In genomic region chr12:6949063-6949594, GRCh38 we compare ENCODE assay signal across 10 cellular contexts. TPM values are rescaled to one million over a fixed set of nuclear protein-coding genes. Genes with fewer than 3 reads are reported as not detected.
DNase-seq lines count a peak whose midpoint lies in the region; ATAC-seq, FAIRE-seq and TF ChIP-seq lines count a peak whose summit lies in the region.
"Had no signal": no experiment of that assay in that cellular context is flagged by ENCODE, and none has a peak within 500 bp of the region (broad histone marks: within the 10 kb centered on the region; RNA-seq: fewer than 3 reads in every experiment).

No MANE protein-coding gene starts in this region.

- H3K27me3 ChIP-seq in liver (ENCODE audit: control insufficient read depth in 4 of 4, insufficient read depth in 4 of 4, low read length in 3 of 4), result no peaks in the 10 kb centered on the region
- H3K27me3 ChIP-seq in uterus, result no peaks in the 10 kb centered on the region
- H3K27me3 ChIP-seq in mammary epithelial cell (ENCODE audit: insufficient read depth, low read length), result no peaks in the 10 kb centered on the region

- no peak overlapping the region for H3K4me2 ChIP-seq in mammary epithelial cell (ENCODE audit: insufficient read depth, low read depth, low read length)

- intact Hi-C loops in Right ventricle myocardium superior (cut with DNase I) (loop anchor here (10.0 kb wide), 1 partner anchor 166 kb away; no protein-coding TSS in a partner anchor), left cardiac atrium (cut with DNase I) (no loop called here), activated B cell treated with CpG ODN at 0.5 μM for 24 hours (cut with micrococcal nuclease) (no loop called here), uterus (cut with DNase I; ENCODE audit: low total_unique reads) (loop anchor here (10.0 kb wide), 1 partner anchor 166 kb away; no protein-coding TSS in a partner anchor), mammary epithelial cell (cut with micrococcal nuclease) (no loop called here)

- no peak for TF ChIP-seq POLR2A in uterus (IDR thresholded peaks at IDR 0.05)

- WGBS in liver, result 80% methylated on average over 10 of the region's 10 CpGs
- 96% methylated on average over 9 of the region's 10 CpGs for WGBS in mammary epithelial cell (ENCODE audit: low coverage, missing lambda C conversion rate)

- H3K27ac ChIP-seq in liver (ENCODE audit: low read depth in 1 of 2, low read length in 2 of 2) (peak overlapping the region; percentile 48 to 49), uterus (no peak overlapping the region), mammary epithelial cell (ENCODE audit: insufficient read depth, low read depth, low read length) (no peak overlapping the region)
- H3K27ac ChIP-seq: coronary artery, VCaP had no signal

- ATAC-seq in Right ventricle myocardium superior (ENCODE audit: poor library complexity), result no peak
- no peak for ATAC-seq in left cardiac atrium
- peak; percentile 0 for ATAC-seq in activated B cell treated with CpG ODN at 0.5 μM for 24 hours (ENCODE audit: low read depth)
- no peak for ATAC-seq in HG03135 (IDR thresholded peaks at IDR 0.05; ENCODE audit: unreplicated experiment)

- H3K4me3 Mint-ChIP-seq in activated B cell treated with CpG ODN at 0.5 μM for 24 hours, result peak overlapping the region; percentile 60

- H3K36me3 ChIP-seq in liver (ENCODE audit: control insufficient read depth in 4 of 4, insufficient read depth in 3 of 4, low read depth in 1 of 4, low read length in 3 of 4) (no peaks in the 10 kb centered on the region), uterus (no peaks in the 10 kb centered on the region), mammary epithelial cell (ENCODE audit: insufficient read depth, low read length) (no peaks in the 10 kb centered on the region)

- H2AFZ ChIP-seq in mammary epithelial cell (ENCODE audit: low read depth, low read length), result no peak overlapping the region

- peaks cover 85% of the 10 kb centered on the region for H3K4me1 Mint-ChIP-seq in activated B cell treated with CpG ODN at 0.5 μM for 24 hours

- H3K4me1 ChIP-seq in liver (ENCODE audit: control insufficient read depth in 4 of 4, insufficient read depth in 4 of 4, low read length in 3 of 4) (peaks cover 6 to 29% (median 24%) of the 10 kb centered on the region in 4 donors), uterus (peaks cover 4 to 6% of the 10 kb centered on the region in 2 donors), mammary epithelial cell (ENCODE audit: insufficient read depth, low read length) (peaks cover 28% of the 10 kb centered on the region)

- peak overlapping the region; percentile 96 for H3K27ac Mint-ChIP-seq in activated B cell treated with CpG ODN at 0.5 μM for 24 hours

- CTCF ChIA-PET in activated B cell treated with CpG ODN at 0.5 μM for 24 hours (lab: Charles Lee), result interaction anchor here (0.6 to 14.9 kb wide), 4 partner anchors 11 to 334 kb away, joined by 3 to 571 read pairs (median 7); partner anchors contain the start of gene SPSB2
- CTCF ChIA-PET in mammary epithelial cell (lab: Charles Lee; ENCODE audit: low non-redundant PET), result no interaction called here

- peak; percentile 34 for DNase-seq in Right ventricle myocardium superior
- no peak for DNase-seq in left cardiac atrium
- no peak for DNase-seq in activated B cell treated with CpG ODN at 0.5 μM for 24 hours
- no peak for DNase-seq in uterus
- DNase-seq in RCC 7860 (ENCODE audit: low spot score), result no peak
- DNase-seq in mammary epithelial cell, result no peak

- H3K9me3 Mint-ChIP-seq in activated B cell treated with CpG ODN at 0.5 μM for 24 hours, result no peaks in the 10 kb centered on the region

- in situ Hi-C loops in mammary epithelial cell (cut with MboI; ENCODE audit: low sequenced_read_pairs in 2 of 2), result loop anchor here in 1 of 2 donors (10.0 kb wide), 1 partner anchor 146 kb away; the partner anchor contains the start of gene C1R

- H3K4me3 ChIP-seq in liver (ENCODE audit: low read depth in 1 of 3, low read length in 3 of 3) (no peak overlapping the region), uterus (no peak overlapping the region), mammary epithelial cell (replicated peaks in 1 of 3; ENCODE audit: insufficient read depth in 1 of 3, low read depth in 2 of 3, low read length in 3 of 3) (no peak overlapping the region)
- H3K4me3 ChIP-seq: coronary artery had no signal

- no peak overlapping the region for H3K9ac ChIP-seq in liver (ENCODE audit: low read depth in 1 of 2, low read length in 2 of 2)
- H3K9ac ChIP-seq in mammary epithelial cell (ENCODE audit: insufficient read depth, low read length), result no peak overlapping the region

- peaks cover 26% of the 10 kb centered on the region for H3K36me3 Mint-ChIP-seq in activated B cell treated with CpG ODN at 0.5 μM for 24 hours (ENCODE audit: low read depth)

- BruUV-seq in mammary epithelial cell (replicated peaks; lab: Mats Ljungman, UMichigan), result no TSS peak

- POLR2A ChIA-PET in activated B cell treated with CpG ODN at 0.5 μM for 24 hours (lab: Charles Lee), result interaction anchor here (0.7 to 24.6 kb wide), 6 partner anchors 9 to 97 kb away, joined by 3 to 1516 read pairs (median 3); partner anchors contain the start of genes PTPN6 and USP5

- H4K20me1 ChIP-seq in mammary epithelial cell (ENCODE audit: insufficient read depth, low read length), result no peaks in the 10 kb centered on the region

- dilution Hi-C loops in mammary epithelial cell (cut with HindIII; ENCODE audit: low sequenced_read_pairs), result no loop called here

- H3K27me3 Mint-ChIP-seq in activated B cell treated with CpG ODN at 0.5 μM for 24 hours, result no peaks in the 10 kb centered on the region

- TF ChIP-seq CTCF in activated B cell treated with CpG ODN at 0.5 μM for 24 hours (IDR thresholded peaks at IDR 0.05) (no peak), liver (IDR thresholded peaks at IDR 0.05; ENCODE audit: low read depth, low read length, missing input control) (no peak), uterus (IDR thresholded peaks at IDR 0.05) (no peak), mammary epithelial cell (conservative IDR thresholded peaks at IDR 0.05 in 1 of 2, IDR thresholded peaks at IDR 0.05 in 1 of 2; ENCODE audit: extremely low read depth in 1 of 2, insufficient read depth in 1 of 2, low read depth in 1 of 2, low read length in 2 of 2) (no peak)

- H3K79me2 ChIP-seq in mammary epithelial cell (ENCODE audit: insufficient read depth, low read length), result peaks cover 11% of the 10 kb centered on the region

- no peaks in the 10 kb centered on the region for H3K9me3 ChIP-seq in liver (ENCODE audit: control insufficient read depth in 4 of 4, low read length in 3 of 4)
- no peaks in the 10 kb centered on the region for H3K9me3 ChIP-seq in uterus
- no peaks in the 10 kb centered on the region for H3K9me3 ChIP-seq in mammary epithelial cell (replicated peaks; ENCODE audit: insufficient read depth, low read length)

- FAIRE-seq in RCC 7860 (lab: Jason Lieb, UNC), result no peak

- no peak for TF ChIP-seq RAD21 in liver (IDR thresholded peaks at IDR 0.05)

TF ChIP-seq in liver, 16 proteins besides CTCF, POLR2A, EP300 and RAD21:
- TF ChIP-seq JUND (IDR thresholded peaks at IDR 0.05), result no peak

RNA-seq across cellular contexts. Expression of gene PTPN6, which starts 2.0 kb away (rescaled TPM):
- total RNA-seq in Right ventricle myocardium superior (7.2 TPM), left cardiac atrium (10 to 100 TPM; 13.0 to 18.9 TPM), activated B cell treated with CpG ODN at 0.5 μM for 24 hours (371 and 393 TPM in 2 replicates), liver (10 to 100 TPM; 19.7 to 41.0 TPM), uterus (10 to 100 TPM in 2 of 4 donors, under 1 TPM in 2; 0.59 to 19.8 (median 5.9) TPM), mammary epithelial cell (10 to 100 TPM; 13.0 to 27.0 TPM)
- polyA plus RNA-seq in liver (10 to 100 TPM; 15.2 to 19.4 TPM), mammary epithelial cell (16.4 TPM)
- polyA minus RNA-seq in mammary epithelial cell, result 8.0 TPM

RNA-seq across cellular contexts. Expression of gene C12orf57, which starts 5.3 kb away (rescaled TPM):
- 251 TPM for total RNA-seq in Right ventricle myocardium superior
- total RNA-seq in left cardiac atrium, result 100 to 1,000 TPM; 249 to 282 TPM
- total RNA-seq in activated B cell treated with CpG ODN at 0.5 μM for 24 hours, result 54.8 and 63.4 TPM in 2 replicates
- 10 to 100 TPM; 49.2 to 53.8 TPM for total RNA-seq in liver
- polyA plus RNA-seq in liver, result 100 to 1,000 TPM in 1 of 2 donors, 10 to 100 TPM in 1; 77.7 to 193 TPM
- total RNA-seq in uterus, result 1,000 to 10,000 TPM in 2 of 4 donors, 100 to 1,000 TPM in 2; 259 to 2,496 (median 1,289) TPM
- 10 to 100 TPM; 31.3 to 61.3 TPM for total RNA-seq in mammary epithelial cell
- 128 TPM for polyA plus RNA-seq in mammary epithelial cell
- polyA minus RNA-seq in mammary epithelial cell, result 27.8 TPM

RNA-seq across cellular contexts. Expression of gene RNU7-1, which starts 5.5 kb away (rescaled TPM):
- total RNA-seq in Right ventricle myocardium superior (not detected), left cardiac atrium (not detected), activated B cell treated with CpG ODN at 0.5 μM for 24 hours (not detected in 2 replicates), liver (not detected), uterus (not detected), mammary epithelial cell (not detected)
- polyA plus RNA-seq in liver (not detected), mammary epithelial cell (not detected)
- not detected for polyA minus RNA-seq in mammary epithelial cell

RNA-seq across cellular contexts. Expression of gene PHB2, which starts 21.3 kb away (rescaled TPM):
- 136 TPM for total RNA-seq in Right ventricle myocardium superior
- 100 to 1,000 TPM; 117 to 157 TPM for total RNA-seq in left cardiac atrium
- 240 and 255 TPM in 2 replicates for total RNA-seq in activated B cell treated with CpG ODN at 0.5 μM for 24 hours
- total RNA-seq in liver, result 10 to 100 TPM; 82.7 to 99.1 TPM
- 100 to 1,000 TPM; 107 to 133 TPM for polyA plus RNA-seq in liver
- total RNA-seq in uterus, result 100 to 1,000 TPM; 129 to 167 (median 145) TPM
- total RNA-seq in mammary epithelial cell, result 100 to 1,000 TPM; 149 to 168 TPM
- polyA plus RNA-seq in mammary epithelial cell, result 319 TPM
- 137 TPM for polyA minus RNA-seq in mammary epithelial cell

RNA-seq across cellular contexts. Expression of gene ATN1, which starts 21.4 kb away (rescaled TPM):
- total RNA-seq in Right ventricle myocardium superior, result 69.7 TPM
- total RNA-seq in left cardiac atrium, result 10 to 100 TPM; 75.3 to 83.1 TPM
- total RNA-seq in activated B cell treated with CpG ODN at 0.5 μM for 24 hours, result 42.8 and 50.9 TPM in 2 replicates
- total RNA-seq in liver, result 10 to 100 TPM in 1 of 2 donors, 1 to 10 TPM in 1; 3.6 to 10.2 TPM
- polyA plus RNA-seq in liver, result 10 to 100 TPM in 1 of 2 donors, 1 to 10 TPM in 1; 5.6 to 12.6 TPM
- 100 to 1,000 TPM in 1 of 4 donors, 10 to 100 TPM in 3; 10.8 to 283 (median 28.7) TPM for total RNA-seq in uterus
- 10 to 100 TPM; 12.2 to 73.5 TPM for total RNA-seq in mammary epithelial cell
- 10.4 TPM for polyA plus RNA-seq in mammary epithelial cell
- 56.5 TPM for polyA minus RNA-seq in mammary epithelial cell

Comparison
In these comparisons a context has a peak if more than half of its experiments do, and no peak if none do; other contexts are left out.
1. intact Hi-C loops: an anchor here in Right ventricle myocardium superior (10.0 kb wide) and uterus (10.0 kb wide); none called in left cardiac atrium, activated B cell treated with CpG ODN at 0.5 μM for 24 hours and mammary epithelial cell.
2. H3K27ac ChIP-seq: peak in liver (2 of 2); none in uterus (0 of 2) and mammary epithelial cell (single experiment).